Comparison of ENCODE assay signal across 1 cellular context in the genomic region with DNA sequence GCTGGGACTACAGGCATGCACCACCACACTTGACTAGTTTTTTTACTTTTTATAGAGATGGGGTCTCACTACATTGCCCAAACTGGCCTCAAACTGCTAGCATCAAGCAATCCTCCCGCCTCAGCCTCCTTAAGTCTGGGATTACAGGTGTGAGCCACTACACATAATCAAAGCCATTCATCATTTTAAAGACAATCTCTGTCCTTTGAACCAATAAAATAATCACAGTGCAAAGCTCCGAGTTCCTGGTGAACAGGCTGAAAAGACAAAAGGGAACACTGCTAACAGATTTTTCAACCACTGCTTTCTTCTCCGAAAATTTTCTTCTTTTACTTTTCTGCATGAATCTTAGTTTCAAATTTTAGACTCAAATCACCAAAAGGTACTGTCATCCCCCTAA.
TF ChIP-seq lines count a peak whose summit lies in the region.

No MANE protein-coding gene starts in this region.

TF ChIP-seq in IMR-90, 13 proteins besides CTCF, POLR2A, EP300 and RAD21:
- no peak for TF ChIP-seq CEBPB (IDR thresholded peaks at IDR 0.05; ENCODE audit: low read depth, low read length)
- TF ChIP-seq, protein P1, sequence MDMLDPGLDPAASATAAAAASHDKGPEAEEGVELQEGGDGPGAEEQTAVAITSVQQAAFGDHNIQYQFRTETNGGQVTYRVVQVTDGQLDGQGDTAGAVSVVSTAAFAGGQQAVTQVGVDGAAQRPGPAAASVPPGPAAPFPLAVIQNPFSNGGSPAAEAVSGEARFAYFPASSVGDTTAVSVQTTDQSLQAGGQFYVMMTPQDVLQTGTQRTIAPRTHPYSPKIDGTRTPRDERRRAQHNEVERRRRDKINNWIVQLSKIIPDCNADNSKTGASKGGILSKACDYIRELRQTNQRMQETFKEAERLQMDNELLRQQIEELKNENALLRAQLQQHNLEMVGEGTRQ (IDR thresholded peaks at IDR 0.05; ENCODE audit: low read depth, low read length), result no peak
- no peak for TF ChIP-seq BHLHE40 (IDR thresholded peaks at IDR 0.05; ENCODE audit: low read depth, low read length)
- TF ChIP-seq FOS (IDR thresholded peaks at IDR 0.05; ENCODE audit: low read depth, low read length), result no peak
- TF ChIP-seq, protein P2, sequence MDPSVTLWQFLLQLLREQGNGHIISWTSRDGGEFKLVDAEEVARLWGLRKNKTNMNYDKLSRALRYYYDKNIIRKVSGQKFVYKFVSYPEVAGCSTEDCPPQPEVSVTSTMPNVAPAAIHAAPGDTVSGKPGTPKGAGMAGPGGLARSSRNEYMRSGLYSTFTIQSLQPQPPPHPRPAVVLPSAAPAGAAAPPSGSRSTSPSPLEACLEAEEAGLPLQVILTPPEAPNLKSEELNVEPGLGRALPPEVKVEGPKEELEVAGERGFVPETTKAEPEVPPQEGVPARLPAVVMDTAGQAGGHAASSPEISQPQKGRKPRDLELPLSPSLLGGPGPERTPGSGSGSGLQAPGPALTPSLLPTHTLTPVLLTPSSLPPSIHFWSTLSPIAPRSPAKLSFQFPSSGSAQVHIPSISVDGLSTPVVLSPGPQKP (IDR thresholded peaks at IDR 0.05; ENCODE audit: borderline replicate concordance, low read depth, low read length), result no peak
- TF ChIP-seq MAZ (IDR thresholded peaks at IDR 0.05; ENCODE audit: borderline replicate concordance, low read depth, low read length), result no peak
- no peak for TF ChIP-seq MXI1 (IDR thresholded peaks at IDR 0.05; ENCODE audit: borderline replicate concordance, low read depth, low read length)
- no peak for TF ChIP-seq SMC3 (IDR thresholded peaks at IDR 0.05; ENCODE audit: low read depth, low read length)
- no peak for TF ChIP-seq NFE2L2 (IDR thresholded peaks at IDR 0.05; ENCODE audit: low read depth, low read length)
